ENCODE assay signal across 16 cellular contexts in genomic region chr9:85729882-85730281, GRCh38. TPM values are rescaled to one million over a fixed set of nuclear protein-coding genes. Genes with fewer than 3 reads are reported as not detected.
DNase-seq lines count a peak whose midpoint lies in the region; ATAC-seq and TF ChIP-seq lines count a peak whose summit lies in the region.
"Had no signal": no experiment of that assay in that cellular context is flagged by ENCODE, and none has a peak within 500 bp of the region (broad histone marks: within the 10 kb centered on the region; RNA-seq: fewer than 3 reads in every experiment).

No MANE protein-coding gene starts in this region.

- intact Hi-C loops in CD8-positive, alpha-beta T cell (cut with DNase I, micrococcal nuclease): no loop called here
- intact Hi-C loops in left lung (cut with DNase I): no loop called here
- intact Hi-C loops in PC-3 (cut with micrococcal nuclease): no loop called here

- POLR2A ChIA-PET in CD8-positive, alpha-beta T cell (lab: Charles Lee): no interaction called here
- POLR2A ChIA-PET in T-cell (lab: Charles Lee): interaction anchor here in 1 of 2 donors (0.6 to 1.0 kb wide), 2 partner anchors 12 to 35 kb away, joined by 4 to 8 read pairs; partner anchors contain the start of gene AGTPBP1
- POLR2A ChIA-PET in PC-3 (lab: Charles Lee; ENCODE audit: unreplicated experiment): no interaction called here

- no peak for TF ChIP-seq CTCF in CD8-positive, alpha-beta T cell (IDR thresholded peaks at IDR 0.05)
- TF ChIP-seq CTCF in left lung (IDR thresholded peaks at IDR 0.05): no peak
- no peak for TF ChIP-seq CTCF in PC-3 (conservative IDR thresholded peaks at IDR 0.05; ENCODE audit: low read depth, low read length)

- peaks cover 19% of the 10 kb centered on the region for H3K4me1 ChIP-seq in CD8-positive, alpha-beta T cell (ENCODE audit: insufficient read depth, low read length)
- H3K4me1 ChIP-seq in left lung: peaks cover 0 to 75% of the 10 kb centered on the region in 2 donors
- no peaks in the 10 kb centered on the region for H3K4me1 ChIP-seq in PC-3 (ENCODE audit: insufficient read depth, low read length)

- peaks cover 70% of the 10 kb centered on the region for H3K4me1 Mint-ChIP-seq in CD8-positive, alpha-beta T cell (ENCODE audit: low read depth)
- H3K4me1 Mint-ChIP-seq in T-cell: peaks cover 68 to 78% (median 72%) of the 10 kb centered on the region in 3 donors

- H3K36me3 ChIP-seq in CD8-positive, alpha-beta T cell (ENCODE audit: insufficient read depth, low read length): no peaks in the 10 kb centered on the region
- H3K36me3 ChIP-seq in left lung (no peaks in the 10 kb centered on the region), PC-3 (ENCODE audit: low read depth, low read length) (no peaks in the 10 kb centered on the region)
- H3K36me3 ChIP-seq: MG63, thoracic aorta had no signal

- H3K27me3 ChIP-seq in CD8-positive, alpha-beta T cell (ENCODE audit: insufficient read depth, low read length): no peaks in the 10 kb centered on the region
- H3K27me3 ChIP-seq in left lung (no peaks in the 10 kb centered on the region), PC-3 (ENCODE audit: low read length) (no peaks in the 10 kb centered on the region)
- H3K27me3 ChIP-seq: MG63 had no signal

- no peaks in the 10 kb centered on the region for H4K20me1 ChIP-seq in PC-3 (ENCODE audit: low read length)

- no peak overlapping the region for H2AFZ ChIP-seq in PC-3 (ENCODE audit: low read length)
- H2AFZ ChIP-seq: PC-9 had no signal

- H3K9me3 Mint-ChIP-seq in CD8-positive, alpha-beta T cell: no peaks in the 10 kb centered on the region
- H3K9me3 Mint-ChIP-seq in T-cell: no peaks in the 10 kb centered on the region

- peaks cover 5% of the 10 kb centered on the region for H3K36me3 Mint-ChIP-seq in CD8-positive, alpha-beta T cell
- peaks cover 17% of the 10 kb centered on the region for H3K36me3 Mint-ChIP-seq in T-cell

- H3K27ac ChIP-seq in CD8-positive, alpha-beta T cell (ENCODE audit: low read depth, low read length): no peak overlapping the region
- H3K27ac ChIP-seq in left lung (peak overlapping the region in 1 of 2 donors; percentile 77), PC-3 (ENCODE audit: low read length) (no peak overlapping the region)
- H3K27ac ChIP-seq: coronary artery, PC-9, thoracic aorta had no signal

- H3K9me2 ChIP-seq in PC-3 (replicated peaks; ENCODE audit: low read length): no peaks in the 10 kb centered on the region

- H3K4me3 ChIP-seq in CD8-positive, alpha-beta T cell (ENCODE audit: low read depth, low read length): no peak overlapping the region
- H3K4me3 ChIP-seq in left lung (no peak overlapping the region), PC-3 (ENCODE audit: low read length) (no peak overlapping the region)
- H3K4me3 ChIP-seq: coronary artery, MG63, PC-9, thoracic aorta had no signal

- H3K4me3 Mint-ChIP-seq in CD8-positive, alpha-beta T cell: no peak overlapping the region
- H3K4me3 Mint-ChIP-seq in T-cell: no peak overlapping the region

- no peaks in the 10 kb centered on the region for H3K27me3 Mint-ChIP-seq in CD8-positive, alpha-beta T cell (ENCODE audit: low read depth)
- H3K27me3 Mint-ChIP-seq in T-cell: no peaks in the 10 kb centered on the region
- H3K27me3 Mint-ChIP-seq: progenitor cell of endocrine pancreas had no signal

- H3K9me3 ChIP-seq in CD8-positive, alpha-beta T cell (ENCODE audit: low read length): no peaks in the 10 kb centered on the region
- H3K9me3 ChIP-seq in left lung (no peaks in the 10 kb centered on the region), PC-3 (ENCODE audit: low read length) (no peaks in the 10 kb centered on the region)
- H3K9me3 ChIP-seq: thoracic aorta had no signal

- H3K27ac Mint-ChIP-seq in CD8-positive, alpha-beta T cell: peak overlapping the region; percentile 33
- peak overlapping the region; percentile 26 to 29 for H3K27ac Mint-ChIP-seq in T-cell
- H3K27ac Mint-ChIP-seq: progenitor cell of endocrine pancreas had no signal

- H3K9ac ChIP-seq in PC-3 (ENCODE audit: low read length): no peak overlapping the region

- H3K4me2 ChIP-seq in PC-3 (ENCODE audit: low read length): no peak overlapping the region
- H3K4me2 ChIP-seq: PC-9 had no signal

- H3F3A ChIP-seq in PC-3 (ENCODE audit: low read length, unreplicated experiment): no peaks in the 10 kb centered on the region

- no peaks in the 10 kb centered on the region for H3K79me2 ChIP-seq in PC-3 (ENCODE audit: low read length)

- no peak for DNase-seq in CD8-positive, alpha-beta T cell
- no peak for DNase-seq in T-cell
- no peak for DNase-seq in left lung
- DNase-seq in T1000 (lab: John Stamatoyannopoulos, UW): no peak
- DNase-seq in ecto neural progenitor cell (ENCODE audit: low spot score): no peak
- DNase-seq in PC-3: no peak
- DNase-seq: anterior cingulate cortex, DND-41, MG63, PC-9 had no signal

- no peak for ATAC-seq in CD8-positive, alpha-beta T cell
- peak; percentile 43 for ATAC-seq in HG03432 (IDR thresholded peaks at IDR 0.05; ENCODE audit: unreplicated experiment)
- ATAC-seq in T-cell (replicated peaks in 1 of 4): no peak
- ATAC-seq in left lung: peak; percentile 20
- ATAC-seq in HG03097 (IDR thresholded peaks at IDR 0.05; ENCODE audit: low FRiP score, unreplicated experiment): no peak
- no peak for ATAC-seq in PC-3
- ATAC-seq: esophagus mucosa had no signal

- BruUV-seq in PC-3 (replicated peaks; lab: Mats Ljungman, UMichigan): no TSS peak

- CTCF ChIA-PET in CD8-positive, alpha-beta T cell (lab: Charles Lee): interaction anchor here (1.1 to 1.2 kb wide), 3 partner anchors 11 to 32 kb away, joined by 3 to 6 read pairs (median 3); no protein-coding TSS in a partner anchor
- CTCF ChIA-PET in T-cell (lab: Charles Lee) (interaction anchor here in 1 of 2 donors (1.5 to 1.6 kb wide), 2 partner anchors 11 to 32 kb away, joined by 3 to 6 read pairs; partner anchors contain the start of gene AGTPBP1), PC-3 (lab: Charles Lee) (interaction anchor here (0.7 kb wide), 1 partner anchor 62 kb away, joined by 3 read pairs; no protein-coding TSS in a partner anchor)

RNA-seq across cellular contexts. Expression of gene AGTPBP1, which starts 11.9 kb away (rescaled TPM):
- total RNA-seq in CD8-positive, alpha-beta T cell: 10 to 100 TPM; 58.3 to 58.4 TPM
- total RNA-seq in T-cell (10 to 100 TPM; 46.2 to 66.7 (median 52.2) TPM), left lung (10 to 100 TPM; 25.4 to 44.0 TPM), PC-3 (2014; rRNA removed) (5.3 and 6.0 TPM in 2 replicates)

Comparison
In these comparisons a context has a peak if more than half of its experiments do, and no peak if none do; other contexts are left out.
1. ATAC-seq: peak in HG03432 (single experiment) and left lung (single experiment); none in CD8-positive, alpha-beta T cell (single experiment), T-cell (0 of 4), HG03097 (single experiment) and PC-3 (single experiment).